ENCODE assay signal across 1 cellular context in the genomic region with DNA sequence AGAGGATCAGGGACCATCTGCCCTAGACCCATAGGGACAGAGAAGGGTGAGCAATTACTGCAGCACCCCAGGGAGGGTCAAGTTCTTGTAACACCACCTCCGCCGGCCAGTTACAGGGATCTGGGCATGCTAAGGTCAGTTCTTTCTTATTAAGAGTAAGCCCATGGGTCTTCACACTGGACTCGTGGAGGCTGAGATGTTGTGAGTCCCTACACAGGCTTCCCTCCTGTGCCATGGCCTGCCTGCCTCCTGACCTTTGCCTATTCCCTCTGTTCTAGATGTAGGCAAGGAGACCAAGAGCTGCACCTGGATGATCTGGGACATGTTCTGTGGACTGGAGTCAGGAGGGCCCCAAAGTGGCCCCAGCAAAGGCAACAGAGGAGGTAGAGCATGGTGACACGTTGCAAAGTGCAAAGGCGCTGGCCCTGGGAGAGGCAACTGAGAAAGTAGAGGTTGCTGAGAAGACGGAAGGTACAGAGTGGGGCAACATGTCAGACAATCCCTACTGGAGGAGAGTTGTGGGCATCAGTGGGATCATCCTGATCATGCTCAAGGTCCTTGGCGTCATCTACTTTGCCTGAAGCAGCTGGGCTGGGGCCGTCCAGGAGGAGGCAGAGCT.
TF ChIP-seq lines count a peak whose summit lies in the region.

No MANE protein-coding gene starts in this region.

TF ChIP-seq in GM12878, 131 proteins besides CTCF, POLR2A, EP300 and RAD21:
- TF ChIP-seq, protein P1, sequence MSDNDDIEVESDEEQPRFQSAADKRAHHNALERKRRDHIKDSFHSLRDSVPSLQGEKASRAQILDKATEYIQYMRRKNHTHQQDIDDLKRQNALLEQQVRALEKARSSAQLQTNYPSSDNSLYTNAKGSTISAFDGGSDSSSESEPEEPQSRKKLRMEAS (IDR thresholded peaks at IDR 0.05; ENCODE audit: low read depth, low read length), result peak; percentile 18; the same call in 1 of the 2 replicates
- TF ChIP-seq LARP7 (IDR thresholded peaks at IDR 0.05), result 0 out of 2 replicates have a peak, but pooled peaks have one; percentile 45
- TF ChIP-seq ZBTB33 (IDR thresholded peaks at IDR 0.05), result no peak
- TF ChIP-seq ESRRA (IDR thresholded peaks at IDR 0.05; ENCODE audit: low read length), result 0 out of 2 replicates have a peak, but pooled peaks have one; percentile 61
- no peak for TF ChIP-seq TAF1 (IDR thresholded peaks at IDR 0.05; ENCODE audit: borderline replicate concordance, low read depth, low read length)
- TF ChIP-seq HDGF (IDR thresholded peaks at IDR 0.05), result peak; percentile 73; the same call in 1 of the 2 replicates
